ENCODE assay signal across 11 cellular contexts in the genomic region with DNA sequence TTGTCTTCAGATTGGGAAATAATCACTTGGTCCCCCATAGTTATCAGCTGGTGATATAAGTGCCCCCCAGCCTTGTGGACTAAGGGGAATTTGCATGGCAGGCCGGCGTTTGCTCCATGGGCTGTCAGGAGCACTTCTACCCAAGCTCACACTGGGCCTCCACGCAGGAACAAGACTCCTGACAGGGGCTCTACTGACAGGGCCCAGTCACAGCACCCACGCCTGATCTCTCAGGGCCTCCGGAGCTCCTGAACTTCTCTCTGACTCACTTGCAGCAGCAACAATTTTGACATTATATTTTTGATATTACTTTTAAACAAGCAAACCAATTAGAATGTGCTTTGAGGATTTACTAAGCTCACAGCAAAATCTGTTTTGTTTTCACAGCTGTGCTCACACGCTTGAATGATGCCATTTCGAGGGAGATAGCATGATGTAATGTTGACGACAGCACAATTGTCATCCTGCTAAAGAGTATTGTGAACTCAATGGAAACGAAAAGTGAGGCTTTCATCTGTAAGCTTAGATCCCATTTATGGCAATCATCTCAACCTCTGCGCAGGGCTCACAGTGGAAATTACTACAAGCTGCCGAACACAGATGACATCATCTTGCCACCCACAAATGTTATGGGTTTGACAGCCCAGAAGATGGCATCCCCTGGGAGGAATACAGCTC. TPM values are rescaled to one million over a fixed set of nuclear protein-coding genes. Genes with fewer than 3 reads are reported as not detected.
DNase-seq lines count a peak whose midpoint lies in the region; ATAC-seq, FAIRE-seq and TF ChIP-seq lines count a peak whose summit lies in the region.
"Had no signal": no experiment of that assay in that cellular context is flagged by ENCODE, and none has a peak within 500 bp of the region (broad histone marks: within the 10 kb centered on the region; RNA-seq: fewer than 3 reads in every experiment).

No MANE protein-coding gene starts in this region.

- DNase-seq in AG20443 (ENCODE audit: low spot score): peak; percentile 47
- peak; percentile 14 for DNase-seq in endothelial cell of umbilical vein (ENCODE audit: low read depth, low spot score)
- DNase-seq in activated CD4-positive, alpha-beta T cell treated with anti-CD3 and anti-CD28 coated beads for 48 hours: no peak
- DNase-seq in urothelium cell line (ENCODE audit: low spot score): no peak
- DNase-seq: lower lobe of right lung had no signal

- H3K27ac ChIP-seq in endothelial cell of umbilical vein (ENCODE audit: insufficient read depth, low read depth, low read length): no peak overlapping the region
- H3K27ac ChIP-seq: C4-2B, esophagus muscularis mucosa, lower lobe of right lung had no signal

- FAIRE-seq in endothelial cell of umbilical vein (lab: Jason Lieb, UNC): no peak
- FAIRE-seq in urothelium cell line (lab: Jason Lieb, UNC): no peak

- no peaks in the 10 kb centered on the region for H3K36me3 ChIP-seq in endothelial cell of umbilical vein (ENCODE audit: control insufficient read depth in 2 of 2, extremely low read depth in 1 of 2, insufficient read depth in 2 of 2, low read length in 2 of 2)
- H3K36me3 ChIP-seq: esophagus muscularis mucosa, lower lobe of right lung had no signal

- intact Hi-C loops in endothelial cell of umbilical vein (cut with micrococcal nuclease): no loop called here

- peak; percentile 73 for ATAC-seq in GM19035 (IDR thresholded peaks at IDR 0.05; ENCODE audit: unreplicated experiment)
- ATAC-seq in HG03457 (IDR thresholded peaks at IDR 0.05; ENCODE audit: unreplicated experiment): peak; percentile 61
- no peak for ATAC-seq in HG03045 (IDR thresholded peaks at IDR 0.05; ENCODE audit: unreplicated experiment)
- no peak for ATAC-seq in GM21825 (IDR thresholded peaks at IDR 0.05; ENCODE audit: unreplicated experiment)

- no peaks in the 10 kb centered on the region for H4K20me1 ChIP-seq in endothelial cell of umbilical vein (replicated peaks; ENCODE audit: control insufficient read depth, extremely low read depth, insufficient read depth, low read length)

- H3K9me3 ChIP-seq in endothelial cell of umbilical vein (replicated peaks; ENCODE audit: control insufficient read depth, insufficient read depth, low read length): no peaks in the 10 kb centered on the region
- H3K9me3 ChIP-seq: esophagus muscularis mucosa, lower lobe of right lung had no signal

- H3K9ac ChIP-seq in endothelial cell of umbilical vein (replicated peaks; ENCODE audit: extremely low read depth, insufficient read depth, low read length): no peak overlapping the region

- dilution Hi-C loops in endothelial cell of umbilical vein (cut with MboI; ENCODE audit: extremely low pct_ligation_motif_present, low sequenced_read_pairs): no loop called here

- no peaks in the 10 kb centered on the region for H3K9me1 ChIP-seq in endothelial cell of umbilical vein (replicated peaks; ENCODE audit: control insufficient read depth, extremely low read depth, insufficient read depth, low read length)

- no peak overlapping the region for H3K4me2 ChIP-seq in endothelial cell of umbilical vein (ENCODE audit: insufficient read depth, low read length)

- TF ChIP-seq CTCF in endothelial cell of umbilical vein (IDR thresholded peaks at IDR 0.05; ENCODE audit: extremely low read depth in 1 of 2, insufficient read depth in 1 of 2, low read depth in 1 of 2, low read length in 2 of 2): no peak

- peak overlapping the region; percentile 16 for H2AFZ ChIP-seq in endothelial cell of umbilical vein (ENCODE audit: low read depth, low read length)

- POLR2A ChIA-PET in endothelial cell of umbilical vein (lab: Charles Lee): no interaction called here

- peaks cover 5% of the 10 kb centered on the region for H3K4me1 ChIP-seq in endothelial cell of umbilical vein (ENCODE audit: control insufficient read depth, extremely low read depth, insufficient read depth, low read length)
- H3K4me1 ChIP-seq: esophagus muscularis mucosa, lower lobe of right lung had no signal

- CTCF ChIA-PET in endothelial cell of umbilical vein (lab: Charles Lee): interaction anchor here (0.7 to 2.5 kb wide), 7 partner anchors 10 to 53 kb away, joined by 3 to 9 read pairs (median 3); a partner anchor contains a TSS

- no peaks in the 10 kb centered on the region for H3K79me2 ChIP-seq in endothelial cell of umbilical vein (ENCODE audit: control insufficient read depth, insufficient read depth, low read length)

- TF ChIP-seq POLR2A in endothelial cell of umbilical vein (IDR thresholded peaks at IDR 0.05; ENCODE audit: low read depth, low read length): no peak

- BruUV-seq in endothelial cell of umbilical vein (replicated peaks; lab: Mats Ljungman, UMichigan): no TSS peak

- H3K27me3 ChIP-seq in endothelial cell of umbilical vein (ENCODE audit: control insufficient read depth in 2 of 2, insufficient read depth in 2 of 2, low read length in 2 of 2): no peaks in the 10 kb centered on the region
- H3K27me3 ChIP-seq: esophagus muscularis mucosa had no signal

- no peak overlapping the region for H3K4me3 ChIP-seq in endothelial cell of umbilical vein (replicated peaks in 1 of 3; ENCODE audit: insufficient read depth in 1 of 3, low read depth in 1 of 3, low read length in 3 of 3)
- H3K4me3 ChIP-seq: esophagus muscularis mucosa, lower lobe of right lung had no signal

TF ChIP-seq in endothelial cell of umbilical vein, 7 proteins besides CTCF, POLR2A, EP300 and RAD21:
- TF ChIP-seq FOS (IDR thresholded peaks at IDR 0.05; ENCODE audit: borderline replicate concordance, insufficient read depth, low read length) (no peak), MYC (IDR thresholded peaks at IDR 0.05; ENCODE audit: low read depth, low read length) (no peak), GATA2 (IDR thresholded peaks at IDR 0.05; ENCODE audit: insufficient read depth, insufficient read length, low read depth, low read length) (no peak), JUN (IDR thresholded peaks at IDR 0.05; ENCODE audit: borderline replicate concordance, insufficient read depth, insufficient read length, low read depth) (peak; percentile 5), POLR2AphosphoS5 (IDR thresholded peaks at IDR 0.05; ENCODE audit: insufficient read depth, low read depth, low read length) (no peak), EZH2 (IDR thresholded peaks at IDR 0.05; ENCODE audit: borderline replicate concordance, low read depth, low read length, severe bottlenecking) (no peak)
- TF ChIP-seq, protein P1, sequence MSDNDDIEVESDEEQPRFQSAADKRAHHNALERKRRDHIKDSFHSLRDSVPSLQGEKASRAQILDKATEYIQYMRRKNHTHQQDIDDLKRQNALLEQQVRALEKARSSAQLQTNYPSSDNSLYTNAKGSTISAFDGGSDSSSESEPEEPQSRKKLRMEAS (IDR thresholded peaks at IDR 0.05; ENCODE audit: insufficient read depth, insufficient read length): no peak

RNA-seq across cellular contexts. Expression of a gene that starts 28.7 kb away (rescaled TPM):
- total RNA-seq in endothelial cell of umbilical vein: 1,581 and 1,665 TPM in 2 replicates
- 2,566 and 2,629 TPM in 2 replicates for polyA plus RNA-seq in endothelial cell of umbilical vein
- 2,247 and 2,322 TPM in 2 replicates for polyA plus RNA-seq in endothelial cell of umbilical vein (2011; cell fraction: cytosol; rRNA removed)
- 1,597 and 1,745 TPM in 2 replicates for polyA plus RNA-seq in endothelial cell of umbilical vein (2011; cell fraction: nucleus; rRNA removed)
- polyA plus RNA-seq in endothelial cell of umbilical vein (2012): 1,989 and 2,618 TPM in 2 replicates
- polyA minus RNA-seq in endothelial cell of umbilical vein: 2,443 and 2,887 TPM in 2 replicates
- polyA minus RNA-seq in endothelial cell of umbilical vein (2011; cell fraction: cytosol; rRNA and poly(A)+ RNA removed): 46.0 TPM
- polyA minus RNA-seq in endothelial cell of umbilical vein (2011; cell fraction: nucleus; rRNA and poly(A)+ RNA removed): 638 and 706 TPM in 2 replicates

Comparison
In these comparisons a context has a peak if more than half of its experiments do, and no peak if none do; other contexts are left out.
1. DNase-seq: peak in AG20443 (single experiment) and endothelial cell of umbilical vein (single experiment); none in activated CD4-positive, alpha-beta T cell treated with anti-CD3 and anti-CD28 coated beads for 48 hours (single experiment) and urothelium cell line (single experiment).
2. ATAC-seq: peak in GM19035 (single experiment) and HG03457 (single experiment); none in HG03045 (single experiment) and GM21825 (single experiment).